ENCODE assay signal across 11 cellular contexts in genomic region chr2:167817908-167818307, GRCh38.
"Had no signal": no experiment of that assay in that cellular context is flagged by ENCODE, and none has a peak within 500 bp of the region (broad histone marks: within the 10 kb centered on the region; RNA-seq: fewer than 3 reads in every experiment).

No MANE protein-coding gene starts in this region.

- ATAC-seq: GM23338, HCT116 had no signal

- H3K4me2 ChIP-seq: GM23338 had no signal

- DNase-seq: GM23248, GOT3, H7, H9, HCEC 1CT, HFFc6 had no signal

- H3K27ac ChIP-seq: GM23248 had no signal

- H2AFZ ChIP-seq: GM23248, GM23338 had no signal

- H3K9ac ChIP-seq: GM23248 had no signal

- H3K4me3 ChIP-seq: GM23248, GM23338, HAP-1 had no signal

- H3K36me3 ChIP-seq: HAP-1 had no signal

- FAIRE-seq: H1, H54 had no signal
